Comparison of ENCODE assay signal across 18 cellular contexts in genomic region chr15:52514482-52514881, GRCh38. TPM values are rescaled to one million over a fixed set of nuclear protein-coding genes. Genes with fewer than 3 reads are reported as not detected.
DNase-seq lines count a peak whose midpoint lies in the region; ATAC-seq and TF ChIP-seq lines count a peak whose summit lies in the region.
"Had no signal": no experiment of that assay in that cellular context is flagged by ENCODE, and none has a peak within 500 bp of the region (broad histone marks: within the 10 kb centered on the region; RNA-seq: fewer than 3 reads in every experiment).

No MANE protein-coding gene starts in this region.

- H3K4ac ChIP-seq in neuronal stem cell (ENCODE audit: low read length): no peak overlapping the region

- H3K4me3 ChIP-seq in mammary epithelial cell (replicated peaks in 1 of 3; ENCODE audit: insufficient read depth in 1 of 3, low read depth in 2 of 3, low read length in 3 of 3): no peak overlapping the region
- H3K4me3 ChIP-seq in breast epithelium: no peak overlapping the region
- no peak overlapping the region for H3K4me3 ChIP-seq in neuronal stem cell (ENCODE audit: low read length in 2 of 2)
- H3K4me3 ChIP-seq: A549 had no signal

- no peak for ATAC-seq in HG03139 (IDR thresholded peaks at IDR 0.05; ENCODE audit: unreplicated experiment)
- no peak for ATAC-seq in GM21381 (IDR thresholded peaks at IDR 0.05; ENCODE audit: unreplicated experiment)
- ATAC-seq: A549, HCT116 had no signal

- H3K79me2 ChIP-seq in mammary epithelial cell (ENCODE audit: insufficient read depth, low read length): peaks cover 83% of the 10 kb centered on the region

- H2BK12ac ChIP-seq in neuronal stem cell (ENCODE audit: low read length): no peak overlapping the region

- no peak overlapping the region for H2BK15ac ChIP-seq in neuronal stem cell (ENCODE audit: low read length)

- H4K91ac ChIP-seq in neuronal stem cell (ENCODE audit: low read depth, low read length, poor library complexity): no peak overlapping the region

- no peak overlapping the region for H2AK5ac ChIP-seq in neuronal stem cell (ENCODE audit: low read depth, low read length)

- no peak overlapping the region for H4K8ac ChIP-seq in neuronal stem cell (ENCODE audit: low read depth, low read length)

- intact Hi-C loops in mammary epithelial cell (cut with micrococcal nuclease): no loop called here
- intact Hi-C loops in breast epithelium (cut with DNase I; ENCODE audit: low total_unique reads): no loop called here

- H2BK5ac ChIP-seq in neuronal stem cell (ENCODE audit: low read length): no peak overlapping the region

- dilution Hi-C loops in mammary epithelial cell (cut with HindIII; ENCODE audit: low sequenced_read_pairs): no loop called here

- H3K14ac ChIP-seq in neuronal stem cell (ENCODE audit: low read length): no peak overlapping the region

- no peak overlapping the region for H3K23ac ChIP-seq in neuronal stem cell (ENCODE audit: low read depth, low read length, poor library complexity)

- TF ChIP-seq CTCF in mammary epithelial cell (conservative IDR thresholded peaks at IDR 0.05 in 1 of 2, IDR thresholded peaks at IDR 0.05 in 1 of 2; ENCODE audit: extremely low read depth in 1 of 2, insufficient read depth in 1 of 2, low read depth in 1 of 2, low read length in 2 of 2): no peak
- no peak for TF ChIP-seq CTCF in breast epithelium (IDR thresholded peaks at IDR 0.05)

- H3K18ac ChIP-seq in neuronal stem cell (ENCODE audit: low read length): peak overlapping the region; percentile 53

- H3K27ac ChIP-seq in mammary epithelial cell (ENCODE audit: insufficient read depth, low read depth, low read length): peak overlapping the region; percentile 53
- no peak overlapping the region for H3K27ac ChIP-seq in breast epithelium
- H3K27ac ChIP-seq in epithelial cell of prostate: peak overlapping the region; percentile 62
- no peak overlapping the region for H3K27ac ChIP-seq in neuronal stem cell (replicated peaks; ENCODE audit: low read length)
- H3K27ac ChIP-seq: 22Rv1, A549, C4-2B had no signal

- H3K4me1 ChIP-seq in mammary epithelial cell (ENCODE audit: insufficient read depth, low read length) (peaks cover 15% of the 10 kb centered on the region), breast epithelium (no peaks in the 10 kb centered on the region), neuronal stem cell (ENCODE audit: control insufficient read depth in 2 of 2, insufficient read depth in 1 of 2, low read depth in 1 of 2, low read length in 2 of 2) (peaks cover 0 to 2% of the 10 kb centered on the region in 2 donors)
- H3K4me1 ChIP-seq: Caco-2 had no signal

- no peaks in the 10 kb centered on the region for H4K20me1 ChIP-seq in mammary epithelial cell (ENCODE audit: insufficient read depth, low read length)

- H3K27me3 ChIP-seq in mammary epithelial cell (ENCODE audit: insufficient read depth, low read length) (no peaks in the 10 kb centered on the region), breast epithelium (no peaks in the 10 kb centered on the region), neuronal stem cell (ENCODE audit: control insufficient read depth in 3 of 3, insufficient read depth in 3 of 3, low read depth in 1 of 3, low read length in 3 of 3) (no peaks in the 10 kb centered on the region)

- H3K36me3 ChIP-seq in mammary epithelial cell (ENCODE audit: insufficient read depth, low read length): no peaks in the 10 kb centered on the region
- no peaks in the 10 kb centered on the region for H3K36me3 ChIP-seq in breast epithelium
- H3K36me3 ChIP-seq in neuronal stem cell (replicated peaks in 1 of 2; ENCODE audit: control insufficient read depth in 2 of 2, insufficient read depth in 2 of 2, low read length in 2 of 2): no peaks in the 10 kb centered on the region

- DNase-seq in mammary epithelial cell (peak; percentile 28), breast epithelium (ENCODE audit: low spot score in 2 of 2) (no peak), epithelial cell of prostate (ENCODE audit: low read depth, low spot score) (no peak), neuronal stem cell (ENCODE audit: low spot score) (no peak), ureter (ENCODE audit: low spot score) (no peak)
- DNase-seq: AML-193; Caco-2; CD4-positive, alpha-beta T cell; GDM1; GOT3; H7; HFFc6 had no signal

- H2BK120ac ChIP-seq in neuronal stem cell (ENCODE audit: low read depth, low read length): no peak overlapping the region

- no peak overlapping the region for H3K9ac ChIP-seq in mammary epithelial cell (ENCODE audit: insufficient read depth, low read length)
- H3K9ac ChIP-seq in neuronal stem cell (ENCODE audit: low read depth, low read length, poor library complexity): peak overlapping the region; percentile 55

- H3K79me1 ChIP-seq in neuronal stem cell (ENCODE audit: low read depth, low read length): peaks cover 3% of the 10 kb centered on the region

- CTCF ChIA-PET in mammary epithelial cell (lab: Charles Lee; ENCODE audit: low non-redundant PET): no interaction called here

- TF ChIP-seq POLR2A in breast epithelium (IDR thresholded peaks at IDR 0.05): no peak

- BruUV-seq in mammary epithelial cell (replicated peaks; lab: Mats Ljungman, UMichigan): no TSS peak

- H3K4me2 ChIP-seq in mammary epithelial cell (ENCODE audit: insufficient read depth, low read depth, low read length) (no peak overlapping the region), neuronal stem cell (ENCODE audit: insufficient read depth, low read length, poor library complexity, severe bottlenecking) (no peak overlapping the region)
- H3K4me2 ChIP-seq: A549 had no signal

- H3K9me3 ChIP-seq in mammary epithelial cell (replicated peaks; ENCODE audit: insufficient read depth, low read length) (no peaks in the 10 kb centered on the region), breast epithelium (no peaks in the 10 kb centered on the region), neuronal stem cell (replicated peaks in 1 of 2; ENCODE audit: control insufficient read depth in 2 of 2, insufficient read depth in 1 of 2, low read depth in 1 of 2, low read length in 2 of 2) (no peaks in the 10 kb centered on the region)
- H3K9me3 ChIP-seq: A549, Caco-2 had no signal

- H2AFZ ChIP-seq in mammary epithelial cell (ENCODE audit: low read depth, low read length): no peak overlapping the region
- H2AFZ ChIP-seq in neuronal stem cell (ENCODE audit: low read length): no peak overlapping the region

- WGBS in mammary epithelial cell (ENCODE audit: low coverage, missing lambda C conversion rate): 86% methylated on average over 1 of the region's 1 CpG
- no CpG with 5 or more reads among the region's 1 CpG for WGBS in neuronal stem cell (ENCODE audit: extremely low coverage in 2 of 2, insufficient read length in 2 of 2, insufficient replicate concordance in 1 of 2), 2 donors

- in situ Hi-C loops in mammary epithelial cell (cut with MboI; ENCODE audit: low sequenced_read_pairs in 2 of 2): no loop called here

RNA-seq across cellular contexts. Expression of gene MYO5A, which starts 14.2 kb away (rescaled TPM):
- total RNA-seq in mammary epithelial cell: 10 to 100 TPM; 79.5 to 79.7 TPM
- polyA plus RNA-seq in mammary epithelial cell: 40.2 TPM
- 101 TPM for polyA minus RNA-seq in mammary epithelial cell
- total RNA-seq in breast epithelium: 10 to 100 TPM; 34.1 to 77.4 (median 34.4) TPM
- 10.3 TPM for polyA plus RNA-seq in neuronal stem cell (2013, experiment 1 of 2)
- polyA plus RNA-seq in neuronal stem cell (2013, experiment 2 of 2): 11.1 TPM
- 25.3 TPM for total RNA-seq in ureter

RNA-seq across cellular contexts. Expression of gene ARPP19, which starts 54.3 kb away (rescaled TPM):
- 100 to 1,000 TPM; 153 to 200 TPM for total RNA-seq in mammary epithelial cell
- polyA plus RNA-seq in mammary epithelial cell: 68.8 TPM
- polyA minus RNA-seq in mammary epithelial cell: 73.5 TPM
- 100 to 1,000 TPM; 111 to 158 (median 151) TPM for total RNA-seq in breast epithelium
- polyA plus RNA-seq in neuronal stem cell (2013, experiment 1 of 2): 119 TPM
- polyA plus RNA-seq in neuronal stem cell (2013, experiment 2 of 2): 123 TPM
- total RNA-seq in ureter: 125 TPM

Comparison
In these comparisons a context has a peak if more than half of its experiments do, and no peak if none do; other contexts are left out.
1. H3K27ac ChIP-seq: peak in mammary epithelial cell (single experiment) and epithelial cell of prostate (single experiment); none in breast epithelium (0 of 2) and neuronal stem cell (single experiment).